23 cellular contexts compared by ENCODE assay signal in genomic region chr1:154989195-154989860, GRCh38. TPM values are rescaled to one million over a fixed set of nuclear protein-coding genes. Genes with fewer than 3 reads are reported as not detected.
DNase-seq lines count a peak whose midpoint lies in the region; ATAC-seq, FAIRE-seq and TF ChIP-seq lines count a peak whose summit lies in the region.
"Had no signal": no experiment of that assay in that cellular context is flagged by ENCODE, and none has a peak within 500 bp of the region (broad histone marks: within the 10 kb centered on the region; RNA-seq: fewer than 3 reads in every experiment).

No MANE protein-coding gene starts in this region.

- H3K27ac ChIP-seq in GM12878 (ENCODE audit: control insufficient read depth, insufficient read depth), result no peak overlapping the region
- H3K27ac ChIP-seq in aorta (ENCODE audit: low read depth in 1 of 2, low read length in 2 of 2), result no peak overlapping the region
- H3K27ac ChIP-seq: C4-2B, KMS-11, lower lobe of right lung, testis had no signal

- no peaks in the 10 kb centered on the region for H3K27me3 ChIP-seq in GM12878 (replicated peaks in 1 of 2; ENCODE audit: control insufficient read depth in 2 of 2, insufficient read depth in 2 of 2, low read length in 1 of 2)
- H3K27me3 ChIP-seq in aorta (ENCODE audit: control insufficient read depth in 1 of 2, insufficient read depth in 2 of 2, low read length in 1 of 2), result no peaks in the 10 kb centered on the region
- H3K27me3 ChIP-seq: testis had no signal

- no peak overlapping the region for H3K4me3 Mint-ChIP-seq in nephron progenitor cell
- H3K4me3 Mint-ChIP-seq: T-helper 2 cell treated with Interferon-gamma antibody and Interleukin-4, amounts not matched to agents 5 μg/mL and 100 μg/mL, for 36 hours had no signal

- H3K9me3 Mint-ChIP-seq in nephron progenitor cell, result no peaks in the 10 kb centered on the region
- H3K9me3 Mint-ChIP-seq: T-helper 2 cell treated with Interferon-gamma antibody and Interleukin-4, amounts not matched to agents 5 μg/mL and 100 μg/mL, for 36 hours had no signal

- H3K36me3 Mint-ChIP-seq in nephron progenitor cell (ENCODE audit: low read depth), result peaks cover 30% of the 10 kb centered on the region

- peaks cover 28% of the 10 kb centered on the region for H3K4me1 Mint-ChIP-seq in nephron progenitor cell

- in situ Hi-C loops in GM12878 (cut with MboI), result no loop called here

- POLR2A ChIA-PET in GM12878 (lab: Charles Lee), result interaction anchor here (0.7 kb wide), 1 partner anchor 18 kb away, joined by 3 read pairs; no protein-coding TSS in a partner anchor

- H4K20me1 ChIP-seq in GM12878 (ENCODE audit: control insufficient read depth, insufficient read depth), result no peaks in the 10 kb centered on the region

- peaks cover 6% of the 10 kb centered on the region for H3K79me2 ChIP-seq in GM12878 (ENCODE audit: control insufficient read depth, insufficient read depth, low read length)

- BruUV-seq in GM12878 (replicated peaks; lab: Mats Ljungman, UMichigan), result no TSS peak

- intact Hi-C loops in GM12878 (cut with micrococcal nuclease; ENCODE audit: unreplicated experiment), result no loop called here
- intact Hi-C loops in aorta (cut with DNase I), result no loop called here

- H3K27ac Mint-ChIP-seq in nephron progenitor cell, result peak overlapping the region; percentile 84
- H3K27ac Mint-ChIP-seq: T-helper 2 cell treated with Interferon-gamma antibody and Interleukin-4, amounts not matched to agents 5 μg/mL and 100 μg/mL, for 36 hours had no signal

- H3K9ac ChIP-seq in GM12878 (ENCODE audit: control insufficient read depth, insufficient read depth, low read length), result no peak overlapping the region
- H3K9ac ChIP-seq: KMS-11, SK-N-SH had no signal

- no peak for DNase-seq in GM12878 (ENCODE audit: low read depth, low spot score)
- DNase-seq in nephron progenitor cell, result no peak
- DNase-seq in aorta, result no peak
- DNase-seq in NCI-H774 (lab: John Stamatoyannopoulos, UW), result no peak
- no peak for DNase-seq in GOT3 (lab: John Stamatoyannopoulos, UW)
- DNase-seq: activated CD4-positive, alpha-beta T cell treated with anti-CD3 and anti-CD28 coated beads, Interleukin-2, amount 50 U/mL, for 4 hours; activated gamma-delta T cell treated with Interleukin-2 at 50 U/mL for 16 hours; erythroblast; foreskin melanocyte; hippocampal formation; NCI-H187 treated with DMSO at 0.1 percent for 48 hours; NCI-H2227 treated with DMSO at 0.1 percent for 48 hours; nucleus accumbens; retina; SK-N-SH; testis had no signal

- no peak overlapping the region for H3K4me3 ChIP-seq in GM12878
- H3K4me3 ChIP-seq in aorta (ENCODE audit: low read length in 2 of 2), result no peak overlapping the region
- H3K4me3 ChIP-seq: HAP-1, lower lobe of right lung, testis had no signal

- TF ChIP-seq CTCF in GM12878 (IDR thresholded peaks at IDR 0.05 in 2 of 3, conservative IDR thresholded peaks at IDR 0.05 in 1 of 3; ENCODE audit: control insufficient read depth in 2 of 3, extremely low read depth in 1 of 3, insufficient read depth in 1 of 3, low read depth in 3 of 3, low read length in 3 of 3) (no peak), nephron progenitor cell (IDR thresholded peaks at IDR 0.05) (no peak)

- H3K9me3 ChIP-seq in GM12878 (replicated peaks; ENCODE audit: control insufficient read depth, insufficient read depth, low read length), result no peaks in the 10 kb centered on the region
- H3K9me3 ChIP-seq in aorta (ENCODE audit: control insufficient read depth, low read length), result no peaks in the 10 kb centered on the region
- H3K9me3 ChIP-seq: HAP-1, lower lobe of right lung, SK-N-SH, testis had no signal

- RAD21 ChIA-PET in GM12878 (lab: Charles Lee; ENCODE audit: unreplicated experiment), result no interaction called here

- no peak for TF ChIP-seq EP300 in GM12878 (IDR thresholded peaks at IDR 0.05; ENCODE audit: borderline replicate concordance in 1 of 2, control insufficient read depth in 1 of 2, low read depth in 2 of 2, low read length in 2 of 2)

- no peak for FAIRE-seq in GM12878 (lab: Jason Lieb, UNC)

- H3K4me1 ChIP-seq in GM12878 (ENCODE audit: control insufficient read depth, insufficient read depth, low read length), result no peaks in the 10 kb centered on the region
- no peaks in the 10 kb centered on the region for H3K4me1 ChIP-seq in aorta (ENCODE audit: control insufficient read depth in 1 of 2, insufficient read depth in 2 of 2, low read length in 2 of 2)
- H3K4me1 ChIP-seq: testis had no signal

- WGBS in GM12878 (ENCODE audit: insufficient coverage, insufficient replicate concordance, low lambda C conversion rate, missing lambda C conversion rate), result 90% methylated on average over 3 of the region's 3 CpGs
- 84 to 85% methylated on average over 3 of the region's 3 CpGs for WGBS in aorta, 2 donors

- no peak for TF ChIP-seq RAD21 in GM12878 (IDR thresholded peaks at IDR 0.05; ENCODE audit: insufficient read depth, low read depth, low read length)

- no peak for ATAC-seq in GM12878
- ATAC-seq in aorta (ENCODE audit: low FRiP score), result no peak
- ATAC-seq: lower lobe of right lung had no signal

- TF ChIP-seq POLR2A in GM19193 (IDR thresholded peaks at IDR 0.05; ENCODE audit: extremely low read depth, insufficient read depth, insufficient read length), result peak; percentile 5
- TF ChIP-seq POLR2A in GM12878 (IDR thresholded peaks at IDR 0.05; ENCODE audit: low read depth, low read length), result no peak; the same call in 1 of the 2 replicates

- peaks cover 15 to 17% of the 10 kb centered on the region in 2 experiments; a peak in 3 of 4 replicates for H3K36me3 ChIP-seq in GM12878 (ENCODE audit: control insufficient read depth in 2 of 2, insufficient read depth in 2 of 2, low read length in 1 of 2)
- H3K36me3 ChIP-seq in aorta (ENCODE audit: control insufficient read depth in 1 of 2, insufficient read depth in 2 of 2, low read length in 1 of 2), result peaks cover 2 to 4% of the 10 kb centered on the region in 2 donors

- SMC1A ChIA-PET in GM12878 (lab: Charles Lee; ENCODE audit: uncharacterized antibody, unreplicated experiment), result no interaction called here

- CTCF ChIA-PET in GM12878 (lab: Yijun Ruan, JAX), result interaction anchor here (1.2 to 20.6 kb wide), 3 partner anchors 8 to 10 kb away, joined by 3 to 226 read pairs (median 3); partner anchors contain the start of genes LENEP and ZBTB7B

- no peaks in the 10 kb centered on the region for H3K27me3 Mint-ChIP-seq in nephron progenitor cell (ENCODE audit: low read depth, poor library complexity)

- H2AFZ ChIP-seq in GM12878 (ENCODE audit: control insufficient read depth, low read depth, low read length), result no peak overlapping the region

- peak overlapping the region; percentile 9; the same call in 1 of the 2 replicates for H3K4me2 ChIP-seq in GM12878 (ENCODE audit: control insufficient read depth, insufficient read depth)
- H3K4me2 ChIP-seq: KMS-11, SK-N-SH had no signal

RNA-seq across cellular contexts. Expression of gene LENEP, which starts 4.1 kb away (rescaled TPM):
- 2.4 and 3.5 TPM in 2 replicates for total RNA-seq in GM12878 (2013; cell fraction: nucleolus; rRNA removed)
- total RNA-seq in GM12878 (2014; rRNA removed), result 0.93 and 1.1 TPM in 2 replicates
- total RNA-seq in GM12878 (2014; rRNA removed; fragmentation: Illumina TruSeq; extraction: Trizol), result 0.27 and 0.88 TPM in 2 replicates
- 0.40 and 0.64 TPM in 2 replicates for total RNA-seq in GM12878 (2021)
- not detected for polyA plus RNA-seq in GM12878 (2011; ENCODE audit: low read depth)
- polyA plus RNA-seq in GM12878 (2011; rRNA removed), result not detected in 2 replicates
- not detected in 2 replicates for polyA plus RNA-seq in GM12878 (2011; cell fraction: cytosol; rRNA removed)
- 0.25 and 0.92 TPM in 2 replicates for polyA plus RNA-seq in GM12878 (2011; cell fraction: nucleus; rRNA removed)
- polyA plus RNA-seq in GM12878 (2012), result not detected in 2 replicates
- not detected in 2 replicates for polyA plus RNA-seq in GM12878 (2014; fragmentation: Illumina TruSeq; extraction: Trizol)
- not detected for polyA plus RNA-seq in GM12878 (2014; fragmentation: Nextera tagmentation; extraction: Ambion mirVana)
- not detected in 2 replicates for polyA plus RNA-seq in GM12878 (2014; rRNA removed)
- polyA plus RNA-seq in GM12878 (2016; fragmentation: Nextera tagmentation; extraction: Ambion mirVana), result not detected
- 2.0 and 2.7 TPM in 2 replicates for polyA minus RNA-seq in GM12878 (2011; rRNA and poly(A)+ RNA removed)
- polyA minus RNA-seq in GM12878 (2011; cell fraction: cytosol; rRNA and poly(A)+ RNA removed), result not detected in 2 replicates
- polyA minus RNA-seq in GM12878 (2011; cell fraction: nucleus; rRNA and poly(A)+ RNA removed), result 2.2 and 3.1 TPM in 2 replicates
- not detected for total RNA-seq in aorta
- not detected for polyA plus RNA-seq in aorta
- total RNA-seq: cardiac septum, lower lobe of right lung had no signal
- polyA plus RNA-seq: SK-N-SH had no signal

RNA-seq across cellular contexts. Expression of gene FLAD1, which starts 6.2 kb away (rescaled TPM):
- total RNA-seq in GM12878 (2013; cell fraction: nucleolus; rRNA removed), result 28.4 and 33.1 TPM in 2 replicates
- total RNA-seq in GM12878 (2014; rRNA removed) (64.2 and 68.7 TPM in 2 replicates), GM12878 (2014; rRNA removed; fragmentation: Illumina TruSeq; extraction: Trizol) (41.4 and 41.9 TPM in 2 replicates), GM12878 (2021) (53.6 and 61.5 TPM in 2 replicates), aorta (10 to 100 TPM; 14.5 to 17.6 TPM)
- polyA plus RNA-seq in GM12878 (2011; ENCODE audit: low read depth), result 25.9 TPM
- polyA plus RNA-seq in GM12878 (2011; rRNA removed) (22.0 and 39.2 TPM in 2 replicates), GM12878 (2014; fragmentation: Illumina TruSeq; extraction: Trizol) (29.9 and 51.6 TPM in 2 replicates), GM12878 (2014; fragmentation: Nextera tagmentation; extraction: Ambion mirVana) (10 to 100 TPM; 22.9 to 30.1 TPM), GM12878 (2014; rRNA removed) (78.7 and 85.7 TPM in 2 replicates), GM12878 (2016; fragmentation: Nextera tagmentation; extraction: Ambion mirVana) (10 to 100 TPM; 82.5 to 93.4 TPM), aorta (10 to 100 TPM; 23.8 to 24.2 TPM)
- polyA plus RNA-seq in GM12878 (2011; cell fraction: cytosol; rRNA removed), result 51.2 and 72.3 TPM in 2 replicates
- polyA plus RNA-seq in GM12878 (2011; cell fraction: nucleus; rRNA removed), result 74.9 and 79.0 TPM in 2 replicates
- 24.4 and 29.4 TPM in 2 replicates for polyA plus RNA-seq in GM12878 (2012)
- 40.4 and 64.8 TPM in 2 replicates for polyA minus RNA-seq in GM12878 (2011; rRNA and poly(A)+ RNA removed)
- 16.8 and 23.3 TPM in 2 replicates for polyA minus RNA-seq in GM12878 (2011; cell fraction: cytosol; rRNA and poly(A)+ RNA removed)
- polyA minus RNA-seq in GM12878 (2011; cell fraction: nucleus; rRNA and poly(A)+ RNA removed), result 18.7 and 27.7 TPM in 2 replicates

RNA-seq across cellular contexts. Expression of gene ZBTB7B, which starts 13.3 kb away (rescaled TPM):
- 35.3 and 35.9 TPM in 2 replicates for total RNA-seq in GM12878 (2013; cell fraction: nucleolus; rRNA removed)
- total RNA-seq in GM12878 (2014; rRNA removed) (26.8 and 28.1 TPM in 2 replicates), GM12878 (2014; rRNA removed; fragmentation: Illumina TruSeq; extraction: Trizol) (13.1 and 13.4 TPM in 2 replicates), GM12878 (2021) (42.0 and 44.9 TPM in 2 replicates), aorta (10 to 100 TPM; 46.4 to 71.1 TPM)
- 3.9 TPM for polyA plus RNA-seq in GM12878 (2011; ENCODE audit: low read depth)
- polyA plus RNA-seq in GM12878 (2011; rRNA removed) (9.1 and 20.6 TPM in 2 replicates), GM12878 (2014; fragmentation: Illumina TruSeq; extraction: Trizol) (2.8 and 9.2 TPM in 2 replicates), GM12878 (2014; fragmentation: Nextera tagmentation; extraction: Ambion mirVana) (under 1 TPM; 0.11 to 0.13 TPM), GM12878 (2014; rRNA removed) (33.0 and 33.5 TPM in 2 replicates), GM12878 (2016; fragmentation: Nextera tagmentation; extraction: Ambion mirVana) (1 to 10 TPM; 2.6 to 3.1 TPM), aorta (10 to 100 TPM; 23.3 to 32.8 TPM)
- polyA plus RNA-seq in GM12878 (2011; cell fraction: cytosol; rRNA removed), result 34.7 and 44.3 TPM in 2 replicates
- polyA plus RNA-seq in GM12878 (2011; cell fraction: nucleus; rRNA removed), result 81.0 and 98.7 TPM in 2 replicates
- 20.8 and 23.8 TPM in 2 replicates for polyA plus RNA-seq in GM12878 (2012)
- 12.2 and 29.8 TPM in 2 replicates for polyA minus RNA-seq in GM12878 (2011; rRNA and poly(A)+ RNA removed)
- 14.4 and 19.2 TPM in 2 replicates for polyA minus RNA-seq in GM12878 (2011; cell fraction: cytosol; rRNA and poly(A)+ RNA removed)
- polyA minus RNA-seq in GM12878 (2011; cell fraction: nucleus; rRNA and poly(A)+ RNA removed), result 14.1 and 24.6 TPM in 2 replicates

RNA-seq across cellular contexts. Expression of gene CKS1B, which starts 14.8 kb away (rescaled TPM):
- total RNA-seq in GM12878 (2013; cell fraction: nucleolus; rRNA removed), result 19.6 and 23.8 TPM in 2 replicates
- total RNA-seq in GM12878 (2014; rRNA removed) (176 and 192 TPM in 2 replicates), GM12878 (2014; rRNA removed; fragmentation: Illumina TruSeq; extraction: Trizol) (168 and 170 TPM in 2 replicates), GM12878 (2021) (125 and 134 TPM in 2 replicates), aorta (10 to 100 TPM; 19.3 to 25.5 TPM)
- polyA plus RNA-seq in GM12878 (2011; ENCODE audit: low read depth), result 366 TPM
- polyA plus RNA-seq in GM12878 (2011; rRNA removed) (534 and 543 TPM in 2 replicates), GM12878 (2014; fragmentation: Illumina TruSeq; extraction: Trizol) (316 and 394 TPM in 2 replicates), GM12878 (2014; fragmentation: Nextera tagmentation; extraction: Ambion mirVana) (100 to 1,000 TPM; 598 to 608 TPM), GM12878 (2014; rRNA removed) (214 and 229 TPM in 2 replicates), GM12878 (2016; fragmentation: Nextera tagmentation; extraction: Ambion mirVana) (100 to 1,000 TPM; 411 to 419 TPM), aorta (10 to 100 TPM; 38.9 to 58.9 TPM)
- 498 and 551 TPM in 2 replicates for polyA plus RNA-seq in GM12878 (2011; cell fraction: cytosol; rRNA removed)
- polyA plus RNA-seq in GM12878 (2011; cell fraction: nucleus; rRNA removed), result 223 and 288 TPM in 2 replicates
- polyA plus RNA-seq in GM12878 (2012), result 190 and 203 TPM in 2 replicates
- 221 and 229 TPM in 2 replicates for polyA minus RNA-seq in GM12878 (2011; rRNA and poly(A)+ RNA removed)
- 41.8 and 54.5 TPM in 2 replicates for polyA minus RNA-seq in GM12878 (2011; cell fraction: cytosol; rRNA and poly(A)+ RNA removed)
- polyA minus RNA-seq in GM12878 (2011; cell fraction: nucleus; rRNA and poly(A)+ RNA removed), result 32.4 and 34.0 TPM in 2 replicates

RNA-seq across cellular contexts. Expression of gene SHC1, which starts 18.8 kb away (rescaled TPM):
- total RNA-seq in GM12878 (2013; cell fraction: nucleolus; rRNA removed), result 28.2 and 32.6 TPM in 2 replicates
- total RNA-seq in GM12878 (2014; rRNA removed), result 22.2 and 24.7 TPM in 2 replicates
- 15.1 and 16.7 TPM in 2 replicates for total RNA-seq in GM12878 (2014; rRNA removed; fragmentation: Illumina TruSeq; extraction: Trizol)
- total RNA-seq in GM12878 (2021), result 36.5 and 38.3 TPM in 2 replicates
- polyA plus RNA-seq in GM12878 (2011; ENCODE audit: low read depth), result 20.5 TPM
- 25.8 and 49.3 TPM in 2 replicates for polyA plus RNA-seq in GM12878 (2011; rRNA removed)
- polyA plus RNA-seq in GM12878 (2011; cell fraction: cytosol; rRNA removed), result 43.4 and 48.7 TPM in 2 replicates
- polyA plus RNA-seq in GM12878 (2011; cell fraction: nucleus; rRNA removed), result 89.2 and 106 TPM in 2 replicates
- 21.0 and 29.9 TPM in 2 replicates for polyA plus RNA-seq in GM12878 (2012)
- 47.3 and 67.3 TPM in 2 replicates for polyA plus RNA-seq in GM12878 (2014; fragmentation: Illumina TruSeq; extraction: Trizol)
- 1 to 10 TPM; 2.6 to 3.7 TPM for polyA plus RNA-seq in GM12878 (2014; fragmentation: Nextera tagmentation; extraction: Ambion mirVana)
- 35.0 and 35.4 TPM in 2 replicates for polyA plus RNA-seq in GM12878 (2014; rRNA removed)
- polyA plus RNA-seq in GM12878 (2016; fragmentation: Nextera tagmentation; extraction: Ambion mirVana), result 10 to 100 TPM; 24.9 to 25.5 TPM
- 35.0 and 41.1 TPM in 2 replicates for polyA minus RNA-seq in GM12878 (2011; rRNA and poly(A)+ RNA removed)
- polyA minus RNA-seq in GM12878 (2011; cell fraction: cytosol; rRNA and poly(A)+ RNA removed), result 13.8 and 21.9 TPM in 2 replicates
- 14.7 and 25.1 TPM in 2 replicates for polyA minus RNA-seq in GM12878 (2011; cell fraction: nucleus; rRNA and poly(A)+ RNA removed)
- 100 to 1,000 TPM; 165 to 182 TPM for total RNA-seq in aorta
- 100 to 1,000 TPM in 1 of 2 donors, 10 to 100 TPM in 1; 39.1 to 179 TPM for polyA plus RNA-seq in aorta
